In genomic region chr22:32836286-32836859, GRCh38 we compare ENCODE assay signal across 9 cellular contexts. TPM values are rescaled to one million over a fixed set of nuclear protein-coding genes. Genes with fewer than 3 reads are reported as not detected.
DNase-seq lines count a peak whose midpoint lies in the region; ATAC-seq and TF ChIP-seq lines count a peak whose summit lies in the region.
"Had no signal": no experiment of that assay in that cellular context is flagged by ENCODE, and none has a peak within 500 bp of the region (broad histone marks: within the 10 kb centered on the region; RNA-seq: fewer than 3 reads in every experiment).

No MANE protein-coding gene starts in this region.

- TF ChIP-seq CTCF in brain microvascular endothelial cell (IDR thresholded peaks at IDR 0.05; ENCODE audit: low read depth, low read length, missing control alignments) = peak; percentile 65
- peak; percentile 67 for TF ChIP-seq CTCF in neural crest cell (conservative IDR thresholded peaks at IDR 0.05)

- H3K27ac Mint-ChIP-seq in neural crest cell (ENCODE audit: unreplicated experiment) = no peak overlapping the region
- no peak overlapping the region for H3K27ac Mint-ChIP-seq in effector memory CD8-positive, alpha-beta T cell
- H3K27ac Mint-ChIP-seq: activated naive CD8-positive, alpha-beta T cell treated with anti-CD3 and anti-CD28 coated beads, Interleukin-2, amount 10 ng/mL, durations not matched to agents 7 days and 5 days had no signal

- H3K9me3 Mint-ChIP-seq in neural crest cell = no peaks in the 10 kb centered on the region
- H3K9me3 Mint-ChIP-seq in effector memory CD8-positive, alpha-beta T cell = no peaks in the 10 kb centered on the region
- H3K9me3 Mint-ChIP-seq: activated naive CD8-positive, alpha-beta T cell treated with anti-CD3 and anti-CD28 coated beads, Interleukin-2, amount 10 ng/mL, durations not matched to agents 7 days and 5 days had no signal

- no peaks in the 10 kb centered on the region for H3K27me3 Mint-ChIP-seq in neural crest cell (ENCODE audit: low read depth)
- H3K27me3 Mint-ChIP-seq in effector memory CD8-positive, alpha-beta T cell = peaks cover 28 to 29% of the 10 kb centered on the region in 2 donors
- H3K27me3 Mint-ChIP-seq: activated naive CD8-positive, alpha-beta T cell treated with anti-CD3 and anti-CD28 coated beads, Interleukin-2, amount 10 ng/mL, durations not matched to agents 7 days and 5 days had no signal

- in situ Hi-C loops in Caki2 (cut with HindIII; ENCODE audit: low pct_unique_long_range_greater_than_20kb, low sequenced_read_pairs) (no loop called here), brain microvascular endothelial cell (cut with HindIII; ENCODE audit: low pct_ligation_motif_present, low sequenced_read_pairs) (no loop called here)

- no peak overlapping the region for H3K27ac ChIP-seq in brain microvascular endothelial cell

- no peaks in the 10 kb centered on the region for H3K27me3 ChIP-seq in brain microvascular endothelial cell (replicated peaks)

- no peak overlapping the region for H3K4me3 Mint-ChIP-seq in neural crest cell
- H3K4me3 Mint-ChIP-seq in effector memory CD8-positive, alpha-beta T cell = no peak overlapping the region
- H3K4me3 Mint-ChIP-seq: activated naive CD8-positive, alpha-beta T cell treated with anti-CD3 and anti-CD28 coated beads, Interleukin-2, amount 10 ng/mL, durations not matched to agents 7 days and 5 days had no signal

- H3K4me3 ChIP-seq in brain microvascular endothelial cell (ENCODE audit: low read depth, low read length) = no peak overlapping the region

- DNase-seq in Caki2 (ENCODE audit: low read depth) (peak; percentile 16), HT-29 (ENCODE audit: low spot score) (peak; percentile 39), brain microvascular endothelial cell (no peak), neural crest cell (ENCODE audit: low read depth, low spot score) (no peak)
- no peak for DNase-seq in effector memory CD8-positive, alpha-beta T cell
- DNase-seq: activated naive CD8-positive, alpha-beta T cell treated with anti-CD3 and anti-CD28 coated beads, Interleukin-2, amount 10 ng/mL, durations not matched to agents 7 days and 5 days had no signal

- peaks cover 77% of the 10 kb centered on the region for H3K36me3 ChIP-seq in brain microvascular endothelial cell (replicated peaks)

- H3K36me3 Mint-ChIP-seq in neural crest cell (ENCODE audit: low read depth) = no peaks in the 10 kb centered on the region
- no peaks in the 10 kb centered on the region for H3K36me3 Mint-ChIP-seq in effector memory CD8-positive, alpha-beta T cell (ENCODE audit: insufficient read depth)
- H3K36me3 Mint-ChIP-seq: activated naive CD8-positive, alpha-beta T cell treated with anti-CD3 and anti-CD28 coated beads, Interleukin-2, amount 10 ng/mL, durations not matched to agents 7 days and 5 days had no signal

- peaks cover 26% of the 10 kb centered on the region for H3K4me1 Mint-ChIP-seq in neural crest cell
- H3K4me1 Mint-ChIP-seq in effector memory CD8-positive, alpha-beta T cell (ENCODE audit: low read depth in 2 of 2) = peaks cover 0 to 1% of the 10 kb centered on the region in 2 donors

- ATAC-seq in GM21390 (IDR thresholded peaks at IDR 0.05; ENCODE audit: unreplicated experiment) (no peak), HG03565 (IDR thresholded peaks at IDR 0.05; ENCODE audit: unreplicated experiment) (no peak), GM21723 (IDR thresholded peaks at IDR 0.05; ENCODE audit: unreplicated experiment) (no peak)
- ATAC-seq in effector memory CD8-positive, alpha-beta T cell (replicated peaks) = no peak

RNA-seq across cellular contexts. Expression of gene TIMP3, which starts 34.9 kb away (rescaled TPM):
- total RNA-seq in Caki2 (2014; rRNA removed; shearing (Covaris generic); ENCODE audit: low replicate concordance) = 0.14 TPM in 1 of 2 replicates, not detected in the other
- not detected in 2 replicates for total RNA-seq in HT-29 (2014; rRNA removed; shearing (Covaris generic))
- total RNA-seq in neural crest cell = 20.7 and 21.6 TPM in 2 replicates

Comparison
In these comparisons a context has a peak if more than half of its experiments do, and no peak if none do; other contexts are left out.
1. DNase-seq: peak in Caki2 (single experiment) and HT-29 (single experiment); none in brain microvascular endothelial cell (single experiment), neural crest cell (single experiment) and effector memory CD8-positive, alpha-beta T cell (0 of 3).
2. RNA of gene TIMP3, which starts 34.9 kb away (total RNA-seq): 20.7 to 21.6 TPM in neural crest cell; 0.14 TPM in Caki2 and not detected in HT-29; every median in the first group is over 10 times any median in the second.